In the genomic region with DNA sequence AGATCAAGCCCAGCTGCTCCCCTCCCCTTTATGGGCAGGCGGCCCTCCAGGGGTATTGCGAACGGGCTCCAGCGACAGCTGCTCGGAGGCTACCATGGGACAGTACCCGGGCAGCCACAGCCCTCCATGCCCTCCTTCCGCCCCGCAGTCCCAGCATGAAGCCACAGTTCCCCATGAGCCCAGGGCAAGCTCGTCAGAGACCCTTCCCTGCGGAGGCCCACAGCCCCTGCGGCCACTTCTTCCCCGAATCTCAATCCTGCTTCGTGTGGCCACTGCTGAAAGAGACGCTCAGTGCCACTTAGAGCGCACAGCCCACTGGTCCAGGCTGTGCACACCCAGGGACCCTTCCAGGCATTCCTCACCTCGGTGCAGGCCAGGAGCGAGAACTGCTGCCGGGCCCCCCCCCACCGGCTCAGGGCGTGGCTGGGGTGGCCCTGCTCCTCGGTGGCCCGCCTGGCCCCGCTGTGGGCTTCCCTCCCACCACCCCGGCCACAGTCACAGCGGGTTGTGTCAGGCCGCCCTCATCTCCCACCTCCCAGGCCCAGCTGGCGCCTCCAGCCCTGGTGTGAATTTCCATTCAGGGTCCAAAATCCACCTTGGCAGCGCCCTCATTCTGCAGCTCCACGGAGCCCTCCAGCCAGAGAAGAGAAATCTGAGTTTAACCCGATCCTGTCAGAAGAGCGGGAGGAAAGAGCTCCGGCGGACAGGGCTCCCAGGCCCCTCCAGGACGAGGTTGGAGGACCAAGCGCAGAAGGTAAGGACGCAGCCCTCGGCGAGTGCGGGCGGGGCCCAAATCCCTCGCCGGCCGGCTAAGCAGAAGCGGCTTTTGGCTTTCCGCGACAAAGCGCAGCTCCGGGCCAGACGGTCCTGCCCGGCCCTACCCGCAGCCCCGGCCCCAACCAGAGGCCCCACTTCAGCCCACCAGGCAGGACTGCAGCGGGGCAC, we compare ENCODE assay signal across 12 cellular contexts. TPM values are rescaled to one million over a fixed set of nuclear protein-coding genes. Genes with fewer than 3 reads are reported as not detected.
DNase-seq lines count a peak whose midpoint lies in the region; ATAC-seq, FAIRE-seq and TF ChIP-seq lines count a peak whose summit lies in the region.
"Had no signal": no experiment of that assay in that cellular context is flagged by ENCODE, and none has a peak within 500 bp of the region (broad histone marks: within the 10 kb centered on the region; RNA-seq: fewer than 3 reads in every experiment).

No MANE protein-coding gene starts in this region.

- H3K9me3 ChIP-seq in fibroblast of lung (ENCODE audit: control insufficient read depth, insufficient read depth, low read depth, low read length) (no peaks in the 10 kb centered on the region), neural progenitor cell (ENCODE audit: low read depth) (no peaks in the 10 kb centered on the region)
- H3K9me3 ChIP-seq: ovary had no signal

- peaks cover 10% of the 10 kb centered on the region for H3K4me1 Mint-ChIP-seq in neural progenitor cell

- H3K27me3 ChIP-seq in fibroblast of lung (ENCODE audit: control insufficient read depth, insufficient read depth, low read length) (no peaks in the 10 kb centered on the region), neural progenitor cell (no peaks in the 10 kb centered on the region)
- H3K27me3 ChIP-seq: ovary had no signal

- DNase-seq in Right ventricle myocardium superior (peak; percentile 50), cardiac septum (ENCODE audit: low spot score) (no peak), fibroblast of lung (ENCODE audit: low read depth in 2 of 2) (no peak), neural progenitor cell (ENCODE audit: low spot score) (peak; percentile 41), GF-D8 (lab: John Stamatoyannopoulos, UW) (no peak), RCC 7860 (ENCODE audit: low spot score) (no peak), NCI-H1105 (lab: John Stamatoyannopoulos, UW) (no peak)
- DNase-seq: DMS79 treated with DMSO at 0.1 percent for 48 hours, Karpas-422, SIG-M5 had no signal

- peaks cover 2% of the 10 kb centered on the region for H3K27me3 Mint-ChIP-seq in neural progenitor cell (ENCODE audit: insufficient read depth, low read depth)

- no peak overlapping the region for H3K9ac ChIP-seq in fibroblast of lung (ENCODE audit: insufficient read depth, low read length)
- H3K9ac ChIP-seq in neural progenitor cell, result no peak overlapping the region

- peak; percentile 30 for ATAC-seq in Right ventricle myocardium superior (ENCODE audit: poor library complexity)
- no peak for ATAC-seq in GM18870 (IDR thresholded peaks at IDR 0.05; ENCODE audit: unreplicated experiment)

- H3K4me3 ChIP-seq in fibroblast of lung (replicated peaks in 1 of 4; ENCODE audit: control extremely low read depth in 1 of 4, insufficient read depth in 1 of 4, low read depth in 3 of 4, low read length in 4 of 4) (peak overlapping the region in 1 of 4 experiments; percentile 17), neural progenitor cell (no peak overlapping the region)
- H3K4me3 ChIP-seq: ovary had no signal

- H3F3A ChIP-seq in neural progenitor cell (ENCODE audit: low read depth), result peaks cover 9% of the 10 kb centered on the region

- H3K4me1 ChIP-seq in fibroblast of lung (ENCODE audit: control insufficient read depth, extremely low read depth, insufficient read depth, low read length) (peaks cover 2% of the 10 kb centered on the region), neural progenitor cell (peaks cover 5% of the 10 kb centered on the region)

- no peak overlapping the region for H3K4me3 Mint-ChIP-seq in neural progenitor cell

- no peaks in the 10 kb centered on the region for H3K9me3 Mint-ChIP-seq in neural progenitor cell

- H4K20me1 ChIP-seq in fibroblast of lung (ENCODE audit: control insufficient read depth, extremely low read depth, insufficient read depth, low read length) (no peaks in the 10 kb centered on the region), neural progenitor cell (ENCODE audit: low read depth) (peaks cover 47% of the 10 kb centered on the region)

- H3K27ac ChIP-seq in fibroblast of lung (ENCODE audit: insufficient read depth, low read length), result no peak overlapping the region
- peak overlapping the region; percentile 70 for H3K27ac ChIP-seq in neural progenitor cell
- H3K27ac ChIP-seq: ovary had no signal

- peaks cover 4% of the 10 kb centered on the region for H3K79me2 ChIP-seq in fibroblast of lung (ENCODE audit: control insufficient read depth, insufficient read depth, low read length)
- H3K79me2 ChIP-seq in neural progenitor cell (ENCODE audit: low read depth), result peaks cover 40% of the 10 kb centered on the region

- FAIRE-seq in RCC 7860 (lab: Jason Lieb, UNC), result no peak

- H3K27ac Mint-ChIP-seq in neural progenitor cell, result no peak overlapping the region

- intact Hi-C loops in Right ventricle myocardium superior (cut with DNase I), result no loop called here
- intact Hi-C loops in cardiac septum (cut with DNase I), result no loop called here

- H3K4me2 ChIP-seq in fibroblast of lung (ENCODE audit: extremely low read depth, insufficient read depth, low read length) (peak overlapping the region; percentile 73), neural progenitor cell (no peak overlapping the region)

- no peak overlapping the region for H2AFZ ChIP-seq in fibroblast of lung (ENCODE audit: low read length)
- no peak overlapping the region for H2AFZ ChIP-seq in neural progenitor cell (replicated peaks)

- no peaks in the 10 kb centered on the region for H3K36me3 ChIP-seq in fibroblast of lung (ENCODE audit: control insufficient read depth, insufficient read depth, low read length)
- H3K36me3 ChIP-seq in neural progenitor cell, result no peaks in the 10 kb centered on the region
- H3K36me3 ChIP-seq: ovary had no signal

- TF ChIP-seq CTCF in fibroblast of lung (conservative IDR thresholded peaks at IDR 0.05 in 1 of 2, IDR thresholded peaks at IDR 0.05 in 1 of 2; ENCODE audit: low read depth in 1 of 2, low read length in 2 of 2), result no peak
- TF ChIP-seq CTCF in neural progenitor cell (IDR thresholded peaks at IDR 0.05), result no peak

- peaks cover 18% of the 10 kb centered on the region for H3K36me3 Mint-ChIP-seq in neural progenitor cell

RNA-seq across cellular contexts. Expression of gene TBC1D16, which starts 12.1 kb away (rescaled TPM):
- total RNA-seq in Right ventricle myocardium superior (14.0 TPM), cardiac septum (17.1 TPM), fibroblast of lung (26.2 and 30.4 TPM in 2 replicates), neural progenitor cell (ENCODE audit: low replicate concordance) (21.2 and 34.8 TPM in 2 replicates)
- 8.3 and 10.2 TPM in 2 replicates for polyA plus RNA-seq in fibroblast of lung
- polyA plus RNA-seq in fibroblast of lung (2012), result 15.0 and 19.1 TPM in 2 replicates
- 42.7 and 49.3 TPM in 2 replicates for polyA minus RNA-seq in fibroblast of lung (ENCODE audit: low replicate concordance)

RNA-seq across cellular contexts. Expression of gene CCDC40, which starts 12.9 kb away (rescaled TPM):
- total RNA-seq in Right ventricle myocardium superior, result 4.5 TPM
- total RNA-seq in cardiac septum, result 9.0 TPM
- 1.5 and 2.1 TPM in 2 replicates for total RNA-seq in fibroblast of lung
- 0.53 and 0.96 TPM in 2 replicates for polyA plus RNA-seq in fibroblast of lung
- 1.9 and 2.6 TPM in 2 replicates for polyA plus RNA-seq in fibroblast of lung (2012)
- 0.20 and 0.26 TPM in 2 replicates for polyA minus RNA-seq in fibroblast of lung (ENCODE audit: low replicate concordance)
- 7.7 and 11.8 TPM in 2 replicates for total RNA-seq in neural progenitor cell (ENCODE audit: low replicate concordance)

Comparison
In these comparisons a context has a peak if more than half of its experiments do, and no peak if none do; other contexts are left out.
1. DNase-seq: peak in Right ventricle myocardium superior (single experiment) and neural progenitor cell (single experiment); none in cardiac septum (single experiment), fibroblast of lung (0 of 2), GF-D8 (single experiment), RCC 7860 (single experiment) and NCI-H1105 (single experiment).